In genomic region chr5:109928046-109928445, GRCh38 we compare ENCODE assay signal across 11 cellular contexts.
"Had no signal": no experiment of that assay in that cellular context is flagged by ENCODE, and none has a peak within 500 bp of the region (broad histone marks: within the 10 kb centered on the region; RNA-seq: fewer than 3 reads in every experiment).

No MANE protein-coding gene starts in this region.

- H3K9ac ChIP-seq: GM23248 had no signal

- H3K4me3 ChIP-seq: GM23248, GM23338, HAP-1 had no signal

- H3K4me1 ChIP-seq: HAP-1 had no signal

- H2AFZ ChIP-seq: GM23248 had no signal

- ATAC-seq: GM23338, HCT116 had no signal

- H3K27ac Mint-ChIP-seq: GM23338, H9, HFFc6 had no signal

- DNase-seq: GM23248, GOT3, H7, H9, HCEC 1CT, HFFc6 had no signal

- H3K9me3 Mint-ChIP-seq: GM23338, H9, HFFc6 had no signal

- H3K9me3 ChIP-seq: HAP-1 had no signal

- H3K4me2 ChIP-seq: GM23338 had no signal

- H3K4me3 Mint-ChIP-seq: GM23338, H9, HFFc6 had no signal

- H3K27ac ChIP-seq: GM23248 had no signal

- H3K36me3 ChIP-seq: HAP-1 had no signal

- FAIRE-seq: H1, H54 had no signal
